Comparison of ENCODE assay signal across 16 cellular contexts in genomic region chr20:57279548-57279947, GRCh38. TPM values are rescaled to one million over a fixed set of nuclear protein-coding genes. Genes with fewer than 3 reads are reported as not detected.
"Had no signal": no experiment of that assay in that cellular context is flagged by ENCODE, and none has a peak within 500 bp of the region (broad histone marks: within the 10 kb centered on the region; RNA-seq: fewer than 3 reads in every experiment).

No MANE protein-coding gene starts in this region.

RNA-seq across cellular contexts. Expression of gene BMP7, which starts 13.1 kb away (rescaled TPM):
- total RNA-seq: activated CD4-positive, alpha-beta memory T cell treated with anti-CD3 and anti-CD28 coated beads, Interleukin-2, amount 10 ng/mL, durations not matched to agents 7 days and 5 days; activated CD4-positive, alpha-beta T cell treated with anti-CD3 and anti-CD28 coated beads, Interleukin-2, amount 10 ng/mL, durations not matched to agents 7 days and 5 days; activated CD8-positive, alpha-beta memory T cell treated with anti-CD3 and anti-CD28 coated beads, Interleukin-2, amount 10 ng/mL, durations not matched to agents 7 days and 5 days; activated CD8-positive, alpha-beta T cell treated with anti-CD3 and anti-CD28 coated beads, Interleukin-2, amount 10 ng/mL, durations not matched to agents 7 days and 5 days; activated naive CD8-positive, alpha-beta T cell treated with anti-CD3 and anti-CD28 coated beads, Interleukin-2, amount 10 ng/mL, durations not matched to agents 7 days and 5 days; activated T-helper 2 cell treated with anti-CD3 and anti-CD28 coated beads, Interferon-gamma antibody, Interleukin-2, Interleukin-4, amounts not matched to agents 10 μg/mL and 5 μg/mL and 100 μg/mL, durations not matched to agents 14 hours and 24 hours and 36 hours; ascending aorta; bronchial epithelial cell; chondrocyte; T-helper 1 cell treated with Interleukin-12 subunit alpha and Interleukin-12 subunit beta and Interleukin-4 antibody, amounts not matched to agents 30 ng/mL and 1 ng/mL, for 36 hours; T-helper 17 cell; T-helper 2 cell treated with Interferon-gamma antibody and Interleukin-4, amounts not matched to agents 100 ng/mL and 5 ng/mL, for 36 hours had no signal

RNA-seq across cellular contexts. Expression of gene SPO11, which starts 50.1 kb away (rescaled TPM):
- total RNA-seq: activated CD4-positive, alpha-beta memory T cell treated with anti-CD3 and anti-CD28 coated beads, Interleukin-2, amount 10 ng/mL, durations not matched to agents 7 days and 5 days; activated CD4-positive, alpha-beta T cell treated with anti-CD3 and anti-CD28 coated beads for 36 hours; activated CD4-positive, alpha-beta T cell treated with anti-CD3 and anti-CD28 coated beads, Interleukin-2, amount 10 ng/mL, durations not matched to agents 7 days and 5 days; activated CD8-positive, alpha-beta memory T cell treated with anti-CD3 and anti-CD28 coated beads, Interleukin-2, amount 10 ng/mL, durations not matched to agents 7 days and 5 days; activated CD8-positive, alpha-beta T cell treated with anti-CD3 and anti-CD28 coated beads, Interleukin-2, amount 10 ng/mL, durations not matched to agents 7 days and 5 days; activated naive CD8-positive, alpha-beta T cell treated with anti-CD3 and anti-CD28 coated beads, Interleukin-2, amount 10 ng/mL, durations not matched to agents 7 days and 5 days; activated T-helper 2 cell treated with anti-CD3 and anti-CD28 coated beads, Interferon-gamma antibody, Interleukin-2, Interleukin-4, amounts not matched to agents 10 μg/mL and 5 μg/mL and 100 μg/mL, durations not matched to agents 14 hours and 24 hours and 36 hours; ascending aorta; bronchial epithelial cell; cardiac muscle cell; chondrocyte; T-helper 1 cell treated with Interleukin-12 subunit alpha and Interleukin-12 subunit beta and Interleukin-4 antibody, amounts not matched to agents 30 ng/mL and 1 ng/mL, for 36 hours; T-helper 17 cell; T-helper 2 cell treated with Interferon-gamma antibody and Interleukin-4, amounts not matched to agents 100 ng/mL and 5 ng/mL, for 36 hours; WTC11 had no signal
- polyA plus RNA-seq: adipose tissue, cardiac muscle cell had no signal
